In genomic region chr18:76983613-76984051, GRCh38 we compare ENCODE assay signal across 10 cellular contexts.
DNase-seq lines count a peak whose midpoint lies in the region; ATAC-seq and TF ChIP-seq lines count a peak whose summit lies in the region.
"Had no signal": no experiment of that assay in that cellular context is flagged by ENCODE, and none has a peak within 500 bp of the region (broad histone marks: within the 10 kb centered on the region; RNA-seq: fewer than 3 reads in every experiment).

No MANE protein-coding gene starts in this region.

- intact Hi-C loops in left ventricle myocardium inferior (cut with micrococcal nuclease) (loop anchor here (5.0 kb wide), 1 partner anchor 181 kb away; no protein-coding TSS in a partner anchor), right cardiac atrium (cut with DNase I) (loop anchor here in 2 of 4 donors (10.0 kb wide), 1 partner anchor 179 kb away; no protein-coding TSS in a partner anchor), upper lobe of right lung (cut with DNase I) (no loop called here)

- 64% methylated on average over 10 of the region's 10 CpGs for WGBS in right cardiac atrium

- no peak overlapping the region for H3K4me3 ChIP-seq in left ventricle myocardium inferior
- no peak overlapping the region for H3K4me3 ChIP-seq in right cardiac atrium (ENCODE audit: low read length)
- no peak overlapping the region for H3K4me3 ChIP-seq in upper lobe of right lung
- H3K4me3 ChIP-seq: ovary had no signal

- TF ChIP-seq CTCF in left ventricle myocardium inferior (IDR thresholded peaks at IDR 0.05; ENCODE audit: borderline replicate concordance) (peak; percentile 4), VCaP (conservative IDR thresholded peaks at IDR 0.05) (no peak; the same call in none of the 2 replicates), upper lobe of right lung (IDR thresholded peaks at IDR 0.05) (no peak)

- H3K9me3 ChIP-seq in left ventricle myocardium inferior (replicated peaks): no peaks in the 10 kb centered on the region
- no peaks in the 10 kb centered on the region for H3K9me3 ChIP-seq in right cardiac atrium (ENCODE audit: control insufficient read depth, low read length)
- H3K9me3 ChIP-seq in upper lobe of right lung: no peaks in the 10 kb centered on the region
- H3K9me3 ChIP-seq: ovary had no signal

- H3K27ac ChIP-seq in left ventricle myocardium inferior (replicated peaks) (no peak overlapping the region), right cardiac atrium (ENCODE audit: low read length) (no peak overlapping the region), VCaP (peak overlapping the region; percentile 55; the same call in 1 of the 2 replicates), layer of hippocampus (ENCODE audit: low read depth, low read length) (peak overlapping the region; percentile 40), upper lobe of right lung (no peak overlapping the region)
- H3K27ac ChIP-seq: brain microvascular endothelial cell, ovary had no signal

- H3K27me3 ChIP-seq in left ventricle myocardium inferior (ENCODE audit: low read depth) (peaks cover 5% of the 10 kb centered on the region), right cardiac atrium (ENCODE audit: control insufficient read depth, insufficient read depth) (no peaks in the 10 kb centered on the region), layer of hippocampus (ENCODE audit: control insufficient read depth, insufficient read depth, low read length) (no peaks in the 10 kb centered on the region), upper lobe of right lung (no peaks in the 10 kb centered on the region)
- H3K27me3 ChIP-seq: brain microvascular endothelial cell, ovary had no signal

- H3K4me1 ChIP-seq in left ventricle myocardium inferior (peaks cover 5% of the 10 kb centered on the region), right cardiac atrium (ENCODE audit: control insufficient read depth, insufficient read depth, low read length) (no peaks in the 10 kb centered on the region), upper lobe of right lung (peaks cover 8% of the 10 kb centered on the region)

- ATAC-seq in right cardiac atrium (no peak), upper lobe of right lung (no peak), GM18868 (IDR thresholded peaks at IDR 0.05; ENCODE audit: unreplicated experiment) (no peak), GM21423 (IDR thresholded peaks at IDR 0.05; ENCODE audit: unreplicated experiment) (no peak)

- peaks cover 4% of the 10 kb centered on the region for H3K36me3 ChIP-seq in left ventricle myocardium inferior
- H3K36me3 ChIP-seq in upper lobe of right lung: no peaks in the 10 kb centered on the region
- H3K36me3 ChIP-seq: brain microvascular endothelial cell, ovary had no signal

- DNase-seq in left ventricle myocardium inferior (no peak), right cardiac atrium (no peak), upper lobe of right lung (peak; percentile 51), Kasumi-1 (lab: John Stamatoyannopoulos, UW) (no peak)

Comparison
In these comparisons a context has a peak if more than half of its experiments do, and no peak if none do; other contexts are left out.
1. H3K27ac ChIP-seq: peak in VCaP (single experiment) and layer of hippocampus (single experiment); none in left ventricle myocardium inferior (single experiment), right cardiac atrium (single experiment) and upper lobe of right lung (single experiment).